ENCODE assay signal across 12 cellular contexts in genomic region chrX:56745019-56745418, GRCh38. TPM values are rescaled to one million over a fixed set of nuclear protein-coding genes. Genes with fewer than 3 reads are reported as not detected.
A peak's percentile ranks its signal among the peaks of the same experiment; 100 is the strongest.
DNase-seq lines count a peak whose midpoint lies in the region; ATAC-seq and TF ChIP-seq lines count a peak whose summit lies in the region.
"Had no signal": no experiment of that assay in that cellular context is flagged by ENCODE, and none has a peak within 500 bp of the region (broad histone marks: within the 10 kb centered on the region; RNA-seq: fewer than 3 reads in every experiment).

No MANE protein-coding gene starts in this region.

- H3K4me3 ChIP-seq in mammary epithelial cell (replicated peaks in 1 of 3; ENCODE audit: insufficient read depth in 1 of 3, low read depth in 2 of 3, low read length in 3 of 3), result no peak overlapping the region
- H3K4me3 ChIP-seq in SJCRH30, result no peak overlapping the region
- H3K4me3 ChIP-seq: adrenal gland, left lung, testis had no signal

- H3K27ac Mint-ChIP-seq in naive thymus-derived CD8-positive, alpha-beta T cell, result no peak overlapping the region

- H3K4me2 ChIP-seq in mammary epithelial cell (ENCODE audit: insufficient read depth, low read depth, low read length), result no peak overlapping the region

- no peak overlapping the region for H3K9ac ChIP-seq in mammary epithelial cell (ENCODE audit: insufficient read depth, low read length)

- H4K20me1 ChIP-seq in mammary epithelial cell (ENCODE audit: insufficient read depth, low read length), result no peaks in the 10 kb centered on the region

- H3K4me1 Mint-ChIP-seq in naive thymus-derived CD8-positive, alpha-beta T cell, result peaks cover 14 to 67% (median 44%) of the 10 kb centered on the region in 4 donors

- H2AFZ ChIP-seq in mammary epithelial cell (ENCODE audit: low read depth, low read length), result no peak overlapping the region

- no peak overlapping the region for H3K27ac ChIP-seq in mammary epithelial cell (ENCODE audit: insufficient read depth, low read depth, low read length)
- H3K27ac ChIP-seq in SJCRH30, result no peak overlapping the region
- H3K27ac ChIP-seq: adrenal gland, left lung, testis had no signal

- H3K36me3 ChIP-seq in mammary epithelial cell (ENCODE audit: insufficient read depth, low read length) (no peaks in the 10 kb centered on the region), SJCRH30 (no peaks in the 10 kb centered on the region)
- H3K36me3 ChIP-seq: adrenal gland, left lung had no signal

- CTCF ChIA-PET in mammary epithelial cell (lab: Charles Lee; ENCODE audit: low non-redundant PET), result interaction anchor here (0.7 kb wide), 1 partner anchor 12 kb away, joined by 3 read pairs; no protein-coding TSS in a partner anchor

- no peaks in the 10 kb centered on the region for H3K27me3 ChIP-seq in mammary epithelial cell (ENCODE audit: insufficient read depth, low read length)
- H3K27me3 ChIP-seq in SJCRH30, result no peaks in the 10 kb centered on the region
- H3K27me3 ChIP-seq: testis had no signal

- H3K4me1 ChIP-seq in mammary epithelial cell (ENCODE audit: insufficient read depth, low read length) (peaks cover 18% of the 10 kb centered on the region), SJCRH30 (no peaks in the 10 kb centered on the region)
- H3K4me1 ChIP-seq: adrenal gland, left lung, testis had no signal

- H3K36me3 Mint-ChIP-seq in naive thymus-derived CD8-positive, alpha-beta T cell, result peaks cover 0 to 54% (median 27%) of the 10 kb centered on the region in 3 donors

- no peak for TF ChIP-seq CTCF in mammary epithelial cell (conservative IDR thresholded peaks at IDR 0.05 in 1 of 2, IDR thresholded peaks at IDR 0.05 in 1 of 2; ENCODE audit: extremely low read depth in 1 of 2, insufficient read depth in 1 of 2, low read depth in 1 of 2, low read length in 2 of 2)

- no peaks in the 10 kb centered on the region for H3K27me3 Mint-ChIP-seq in naive thymus-derived CD8-positive, alpha-beta T cell

- no peaks in the 10 kb centered on the region for H3K9me3 ChIP-seq in mammary epithelial cell (replicated peaks; ENCODE audit: insufficient read depth, low read length)
- no peaks in the 10 kb centered on the region for H3K9me3 ChIP-seq in SJCRH30 (replicated peaks)
- H3K9me3 ChIP-seq: adrenal gland, testis had no signal

- H3K4me3 Mint-ChIP-seq in naive thymus-derived CD8-positive, alpha-beta T cell, result no peak overlapping the region

- POLR2A ChIA-PET in naive thymus-derived CD8-positive, alpha-beta T cell (lab: Charles Lee), result no interaction called here

- no peak for ATAC-seq in naive thymus-derived CD8-positive, alpha-beta T cell
- ATAC-seq: left lung had no signal

- peaks cover 0 to 4% (median 0%) of the 10 kb centered on the region in 9 donors for H3K9me3 Mint-ChIP-seq in naive thymus-derived CD8-positive, alpha-beta T cell

- dilution Hi-C loops in mammary epithelial cell (cut with HindIII; ENCODE audit: low sequenced_read_pairs), result no loop called here

- WGBS in mammary epithelial cell (ENCODE audit: low coverage, missing lambda C conversion rate), result 27% methylated on average over 4 of the region's 4 CpGs

- in situ Hi-C loops in mammary epithelial cell (cut with MboI; ENCODE audit: low sequenced_read_pairs in 2 of 2), result loop anchor here in 1 of 2 donors (25.0 kb wide), 1 partner anchor 458 kb away; no protein-coding TSS in a partner anchor

- no TSS peak for BruUV-seq in mammary epithelial cell (replicated peaks; lab: Mats Ljungman, UMichigan)

- peaks cover 50% of the 10 kb centered on the region for H3K79me2 ChIP-seq in mammary epithelial cell (ENCODE audit: insufficient read depth, low read length)

- intact Hi-C loops in mammary epithelial cell (cut with micrococcal nuclease), result loop anchor here (5.0 kb wide), 1 partner anchor 232 kb away; no protein-coding TSS in a partner anchor

- DNase-seq in DMS53 treated with DMSO at 0.1 percent for 48 hours (lab: John Stamatoyannopoulos, UW; ENCODE audit: unreplicated experiment) (peak; percentile 7), HT1080 (ENCODE audit: low read depth) (peak; percentile 67), mammary epithelial cell (peak; percentile 76), lung microvascular endothelial cell (ENCODE audit: low read depth in 2 of 2) (peak; percentile 29 to 41), SJCRH30 (no peak), retina (no peak)
- DNase-seq in naive thymus-derived CD8-positive, alpha-beta T cell, result no peak
- DNase-seq: activated CD4-positive, CD25-positive, alpha-beta regulatory T cell; DND-41; left lung; testis had no signal

RNA-seq across cellular contexts. Expression of gene NBDY, which starts 16.0 kb away (rescaled TPM):
- total RNA-seq in HT1080 (2014; rRNA removed; shearing (Covaris generic)), result 7.7 and 12.8 TPM in 2 replicates
- polyA plus RNA-seq in HT1080 (2015; cell fraction: cytosol; rRNA removed), result 35.7 and 43.4 TPM in 2 replicates
- 8.9 and 12.6 TPM in 2 replicates for polyA plus RNA-seq in HT1080 (2015; cell fraction: nucleus; rRNA removed)
- 10 to 100 TPM; 12.5 to 54.3 TPM for total RNA-seq in mammary epithelial cell
- polyA plus RNA-seq in mammary epithelial cell, result 37.9 TPM
- polyA minus RNA-seq in mammary epithelial cell, result 39.8 TPM
- total RNA-seq in lung microvascular endothelial cell, result 5.8 and 5.9 TPM in 2 replicates
- total RNA-seq in SJCRH30 (2014; rRNA removed; shearing (Covaris generic)), result 14.6 and 16.2 TPM in 2 replicates
- 10 to 100 TPM; 30.9 to 34.3 TPM for total RNA-seq in naive thymus-derived CD8-positive, alpha-beta T cell
- 10 to 100 TPM; 64.3 to 91.9 (median 73.0) TPM for polyA plus RNA-seq in naive thymus-derived CD8-positive, alpha-beta T cell

Comparison
In these comparisons a context has a peak if more than half of its experiments do, and no peak if none do; other contexts are left out.
1. DNase-seq: peak in DMS53 treated with DMSO at 0.1 percent for 48 hours (single experiment), HT1080 (single experiment), mammary epithelial cell (single experiment) and lung microvascular endothelial cell (2 of 2); none in SJCRH30 (0 of 2), naive thymus-derived CD8-positive, alpha-beta T cell (0 of 10) and retina (single experiment).